ENCODE assay signal across 15 cellular contexts in genomic region chr10:132465193-132465888, GRCh38.
DNase-seq lines count a peak whose midpoint lies in the region; TF ChIP-seq lines count a peak whose summit lies in the region.
"Had no signal": no experiment of that assay in that cellular context is flagged by ENCODE, and none has a peak within 500 bp of the region (broad histone marks: within the 10 kb centered on the region; RNA-seq: fewer than 3 reads in every experiment).

No MANE protein-coding gene starts in this region.

- H3K9ac ChIP-seq in adipocyte (ENCODE audit: low read length) (peak overlapping the region; percentile 78), muscle layer of colon (ENCODE audit: low read length) (peak overlapping the region; percentile 6)

- no peak overlapping the region for H3K4me3 Mint-ChIP-seq in activated CD4-positive, alpha-beta T cell treated with anti-CD3 and anti-CD28 coated beads, Interleukin-2, amount 10 ng/mL, durations not matched to agents 7 days and 5 days
- H3K4me3 Mint-ChIP-seq: activated CD4-positive, alpha-beta T cell treated with anti-CD3 and anti-CD28 coated beads, Interleukin-2, amount 10 ng/mL, durations not matched to agents 24 days and 14 days; activated T-cell treated with anti-CD3 and anti-CD28 coated beads, Interleukin-2, amount 50 U/mL, for 4 hours; effector memory CD8-positive, alpha-beta T cell; T-helper 17 cell had no signal

- no peak for TF ChIP-seq CTCF in esophagus squamous epithelium (IDR thresholded peaks at IDR 0.05)
- no peak for TF ChIP-seq CTCF in tibial nerve (IDR thresholded peaks at IDR 0.05)

- CTCF ChIA-PET in activated CD4-positive, alpha-beta T cell treated with anti-CD3 and anti-CD28 coated beads, Interleukin-2, amount 10 ng/mL, durations not matched to agents 7 days and 5 days (lab: Charles Lee) = no interaction called here

- H3K27ac Mint-ChIP-seq in activated CD4-positive, alpha-beta T cell treated with anti-CD3 and anti-CD28 coated beads, Interleukin-2, amount 10 ng/mL, durations not matched to agents 7 days and 5 days = no peak overlapping the region
- H3K27ac Mint-ChIP-seq: activated CD4-positive, alpha-beta T cell treated with anti-CD3 and anti-CD28 coated beads, Interleukin-2, amount 10 ng/mL, durations not matched to agents 24 days and 14 days; effector memory CD8-positive, alpha-beta T cell; T-helper 17 cell had no signal

- H3K27me3 Mint-ChIP-seq in activated CD4-positive, alpha-beta T cell treated with anti-CD3 and anti-CD28 coated beads, Interleukin-2, amount 10 ng/mL, durations not matched to agents 7 days and 5 days = no peaks in the 10 kb centered on the region
- H3K27me3 Mint-ChIP-seq: activated CD4-positive, alpha-beta T cell treated with anti-CD3 and anti-CD28 coated beads, Interleukin-2, amount 10 ng/mL, durations not matched to agents 24 days and 14 days; T-helper 17 cell had no signal

- H3K9me3 ChIP-seq in adipocyte (ENCODE audit: control insufficient read depth, low read length) (no peaks in the 10 kb centered on the region), esophagus squamous epithelium (no peaks in the 10 kb centered on the region), muscle layer of colon (ENCODE audit: low read length) (no peaks in the 10 kb centered on the region), tibial nerve (no peaks in the 10 kb centered on the region)

- H3K4me3 ChIP-seq in adipocyte (ENCODE audit: low read length) (no peak overlapping the region), esophagus squamous epithelium (peak overlapping the region in 1 of 4 donors; percentile 21), muscle layer of colon (ENCODE audit: low read depth in 1 of 2, low read length in 2 of 2) (no peak overlapping the region), tibial nerve (no peak overlapping the region)

- POLR2A ChIA-PET in activated CD4-positive, alpha-beta T cell treated with anti-CD3 and anti-CD28 coated beads, Interleukin-2, amount 10 ng/mL, durations not matched to agents 7 days and 5 days (lab: Charles Lee) = no interaction called here

- TF ChIP-seq POLR2A in esophagus squamous epithelium (IDR thresholded peaks at IDR 0.05) (no peak), tibial nerve (IDR thresholded peaks at IDR 0.05) (no peak)

- H3K4me1 ChIP-seq in adipocyte (ENCODE audit: control insufficient read depth, insufficient read depth, low read length) (peaks cover 13% of the 10 kb centered on the region), esophagus squamous epithelium (peaks cover 20 to 92% (median 52%) of the 10 kb centered on the region in 3 donors), muscle layer of colon (ENCODE audit: insufficient read depth, low read length) (peaks cover 38% of the 10 kb centered on the region), tibial nerve (peaks cover 0 to 90% (median 64%) of the 10 kb centered on the region in 4 donors)

- no peak for TF ChIP-seq EP300 in tibial nerve (IDR thresholded peaks at IDR 0.05)

- H3K27ac ChIP-seq in esophagus squamous epithelium (peak overlapping the region; percentile 71 to 99 (median 90)), muscle layer of colon (ENCODE audit: low read depth, low read length) (peak overlapping the region; percentile 89), tibial nerve (peak overlapping the region; percentile 93 to 96 (median 94))

- DNase-seq in adipocyte (ENCODE audit: low read depth) (no peak), esophagus squamous epithelium (lab: John Stamatoyannopoulos, UW) (no peak), tibial nerve (ENCODE audit: low spot score in 2 of 2) (no peak), NCI-H2107 treated with DMSO at 0.1 percent for 48 hours (lab: John Stamatoyannopoulos, UW; ENCODE audit: unreplicated experiment) (no peak), anterior cingulate cortex (lab: John Stamatoyannopoulos, UW) (no peak)
- DNase-seq in activated CD4-positive, alpha-beta T cell treated with anti-CD3 and anti-CD28 coated beads, Interleukin-2, amount 10 ng/mL, durations not matched to agents 7 days and 5 days = no peak
- DNase-seq: activated CD4-positive, alpha-beta T cell treated with anti-CD3 and anti-CD28 coated beads, Interleukin-2, amount 10 ng/mL, durations not matched to agents 24 days and 14 days; activated T-cell treated with anti-CD3 and anti-CD28 coated beads, Interleukin-2, amount 50 U/mL, for 4 hours; DMS79; effector memory CD8-positive, alpha-beta T cell; Kasumi-1; NCI-H1694 treated with DMSO at 0.1 percent for 48 hours; NCI-H69; T-helper 17 cell had no signal

- H3K36me3 Mint-ChIP-seq in activated CD4-positive, alpha-beta T cell treated with anti-CD3 and anti-CD28 coated beads, Interleukin-2, amount 10 ng/mL, durations not matched to agents 7 days and 5 days (ENCODE audit: low read depth) = no peaks in the 10 kb centered on the region

- 84% methylated on average over 5 of the region's 35 CpGs; no CpG with 5 or more reads in 1 of the 2 donors for WGBS in esophagus squamous epithelium, 2 donors
- WGBS in tibial nerve, 2 donors = 81 to 87% methylated on average over 17 to 31 of the region's 35 CpGs

- H3K9me3 Mint-ChIP-seq in activated CD4-positive, alpha-beta T cell treated with anti-CD3 and anti-CD28 coated beads, Interleukin-2, amount 10 ng/mL, durations not matched to agents 7 days and 5 days = no peaks in the 10 kb centered on the region
- H3K9me3 Mint-ChIP-seq: activated CD4-positive, alpha-beta T cell treated with anti-CD3 and anti-CD28 coated beads, Interleukin-2, amount 10 ng/mL, durations not matched to agents 24 days and 14 days; activated T-cell treated with anti-CD3 and anti-CD28 coated beads, Interleukin-2, amount 50 U/mL, for 4 hours; effector memory CD8-positive, alpha-beta T cell had no signal

- intact Hi-C loops in esophagus squamous epithelium (cut with DNase I) = no loop called here

- H3K4me1 Mint-ChIP-seq in activated CD4-positive, alpha-beta T cell treated with anti-CD3 and anti-CD28 coated beads, Interleukin-2, amount 10 ng/mL, durations not matched to agents 7 days and 5 days = no peaks in the 10 kb centered on the region
- H3K4me1 Mint-ChIP-seq: activated CD4-positive, alpha-beta T cell treated with anti-CD3 and anti-CD28 coated beads, Interleukin-2, amount 10 ng/mL, durations not matched to agents 24 days and 14 days; T-helper 17 cell had no signal

- H3K36me3 ChIP-seq in adipocyte (ENCODE audit: control insufficient read depth, insufficient read depth, low read length, severe bottlenecking) = no peaks in the 10 kb centered on the region
- no peaks in the 10 kb centered on the region for H3K36me3 ChIP-seq in esophagus squamous epithelium
- no peaks in the 10 kb centered on the region for H3K36me3 ChIP-seq in muscle layer of colon (ENCODE audit: insufficient read depth, low read length)
- H3K36me3 ChIP-seq in tibial nerve = no peaks in the 10 kb centered on the region

- H3K27me3 ChIP-seq in adipocyte (replicated peaks; ENCODE audit: control insufficient read depth, insufficient read depth, low read length) = peaks cover 10% of the 10 kb centered on the region
- H3K27me3 ChIP-seq in esophagus squamous epithelium = no peaks in the 10 kb centered on the region
- no peaks in the 10 kb centered on the region for H3K27me3 ChIP-seq in muscle layer of colon (ENCODE audit: control insufficient read depth in 1 of 2, insufficient read depth in 2 of 2, low read length in 2 of 2)
- no peaks in the 10 kb centered on the region for H3K27me3 ChIP-seq in tibial nerve
